Comparison of ENCODE assay signal across 25 cellular contexts in the genomic region with DNA sequence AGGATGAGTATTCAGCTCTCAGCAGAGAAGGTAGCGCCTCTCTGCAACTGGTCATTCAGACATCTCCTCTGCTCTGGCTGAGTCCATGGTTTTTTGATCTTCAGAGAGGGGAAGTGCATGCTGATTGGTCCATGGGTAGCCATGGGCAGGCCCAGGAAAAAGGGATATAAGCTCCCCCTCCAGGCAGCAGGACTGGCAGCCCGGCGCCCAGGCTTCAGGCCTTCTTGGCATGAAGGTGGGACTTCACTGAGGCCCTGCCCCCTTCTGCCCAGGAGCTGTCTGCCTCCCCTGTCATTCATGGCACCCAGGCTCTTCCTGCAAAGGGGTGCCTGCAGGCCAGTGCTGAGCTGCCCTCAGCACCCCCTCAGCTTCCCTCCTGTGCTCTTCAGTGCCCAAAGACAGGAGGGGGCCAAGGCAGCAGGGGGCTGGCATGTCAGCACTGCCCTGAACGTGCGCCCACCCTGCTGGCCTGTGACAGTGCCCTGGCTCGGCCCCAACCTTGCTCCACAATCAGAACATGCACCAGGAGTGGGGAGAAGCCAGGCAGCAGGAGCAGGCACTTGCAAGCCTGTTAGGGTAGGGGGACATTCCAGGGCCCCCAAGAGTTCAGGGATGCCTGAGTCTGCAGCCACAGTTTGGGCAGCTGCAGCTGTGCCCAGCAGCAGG. TPM values are rescaled to one million over a fixed set of nuclear protein-coding genes. Genes with fewer than 3 reads are reported as not detected.
DNase-seq lines count a peak whose midpoint lies in the region; ATAC-seq, FAIRE-seq and TF ChIP-seq lines count a peak whose summit lies in the region.
"Had no signal": no experiment of that assay in that cellular context is flagged by ENCODE, and none has a peak within 500 bp of the region (broad histone marks: within the 10 kb centered on the region; RNA-seq: fewer than 3 reads in every experiment).

No MANE protein-coding gene starts in this region.

- no peaks in the 10 kb centered on the region for H3K9me3 ChIP-seq in endothelial cell of umbilical vein (replicated peaks; ENCODE audit: control insufficient read depth, insufficient read depth, low read length)
- H3K9me3 ChIP-seq: Caco-2 had no signal

- no peaks in the 10 kb centered on the region for H3K36me3 Mint-ChIP-seq in stimulated activated memory B cell treated with anti-CD40 and anti-IgM and Interleukin-4, amounts not matched to agents 10 μg/mL and 1 μg/mL and 100 μg/mL, for 72 hours
- H3K36me3 Mint-ChIP-seq: CD4-positive, CD25-positive, alpha-beta regulatory T cell; CD8-positive, alpha-beta T cell had no signal

- no peak for TF ChIP-seq POLR2A in endothelial cell of umbilical vein (IDR thresholded peaks at IDR 0.05; ENCODE audit: low read depth, low read length)

- CTCF ChIA-PET in endothelial cell of umbilical vein (lab: Charles Lee): interaction anchor here (1.3 to 1.4 kb wide), 2 partner anchors 18 to 78 kb away, joined by 3 read pairs; no protein-coding TSS in a partner anchor

- no peak overlapping the region for H2AFZ ChIP-seq in endothelial cell of umbilical vein (ENCODE audit: low read depth, low read length)
- H2AFZ ChIP-seq: GM23248 had no signal

- no TSS peak for BruUV-seq in endothelial cell of umbilical vein (replicated peaks; lab: Mats Ljungman, UMichigan)

- dilution Hi-C loops in endothelial cell of umbilical vein (cut with MboI; ENCODE audit: extremely low pct_ligation_motif_present, low sequenced_read_pairs): no loop called here

- no peaks in the 10 kb centered on the region for H3K36me3 ChIP-seq in H7 (replicated peaks; ENCODE audit: control insufficient read depth, insufficient read depth, low read length)
- H3K36me3 ChIP-seq in endothelial cell of umbilical vein (ENCODE audit: control insufficient read depth in 2 of 2, extremely low read depth in 1 of 2, insufficient read depth in 2 of 2, low read length in 2 of 2): no peaks in the 10 kb centered on the region
- H3K36me3 ChIP-seq: BLaER1 had no signal

- H3K27me3 Mint-ChIP-seq in stimulated activated memory B cell treated with anti-CD40 and anti-IgM and Interleukin-4, amounts not matched to agents 10 μg/mL and 1 μg/mL and 100 μg/mL, for 72 hours: peaks cover 11% of the 10 kb centered on the region

- no peaks in the 10 kb centered on the region for H4K20me1 ChIP-seq in endothelial cell of umbilical vein (replicated peaks; ENCODE audit: control insufficient read depth, extremely low read depth, insufficient read depth, low read length)
- H4K20me1 ChIP-seq: BLaER1 had no signal

- H3K9me3 Mint-ChIP-seq in stimulated activated memory B cell treated with anti-CD40 and anti-IgM and Interleukin-4, amounts not matched to agents 10 μg/mL and 1 μg/mL and 100 μg/mL, for 72 hours: no peaks in the 10 kb centered on the region
- H3K9me3 Mint-ChIP-seq: CD8-positive, alpha-beta T cell; HFFc6 had no signal

- no peak overlapping the region for H3K4me3 ChIP-seq in H7 (ENCODE audit: insufficient read depth, low read depth, low read length)
- H3K4me3 ChIP-seq in endothelial cell of umbilical vein (replicated peaks in 1 of 3; ENCODE audit: insufficient read depth in 1 of 3, low read depth in 1 of 3, low read length in 3 of 3): no peak overlapping the region
- H3K4me3 ChIP-seq: BLaER1, GM23248 had no signal

- H3K27ac Mint-ChIP-seq in stimulated activated memory B cell treated with anti-CD40 and anti-IgM and Interleukin-4, amounts not matched to agents 10 μg/mL and 1 μg/mL and 100 μg/mL, for 72 hours: no peak overlapping the region
- H3K27ac Mint-ChIP-seq: B cell; CD4-positive, CD25-positive, alpha-beta regulatory T cell; CD8-positive, alpha-beta T cell; HFFc6 had no signal

- H3K4me1 ChIP-seq in endothelial cell of umbilical vein (ENCODE audit: control insufficient read depth, extremely low read depth, insufficient read depth, low read length): peaks cover 25% of the 10 kb centered on the region
- H3K4me1 ChIP-seq: Caco-2 had no signal

- POLR2A ChIA-PET in endothelial cell of umbilical vein (lab: Charles Lee): interaction anchor here (0.8 kb wide), 1 partner anchor 16 kb away, joined by 3 read pairs; no protein-coding TSS in a partner anchor

- H3K9ac ChIP-seq in endothelial cell of umbilical vein (replicated peaks; ENCODE audit: extremely low read depth, insufficient read depth, low read length): no peak overlapping the region
- H3K9ac ChIP-seq: BLaER1, GM23248 had no signal

- DNase-seq in H7 (peak; percentile 15), HT1080 (ENCODE audit: low read depth) (peak; percentile 19), endothelial cell of umbilical vein (ENCODE audit: low read depth, low spot score) (no peak), G401 (ENCODE audit: low spot score) (no peak), globus pallidus (ENCODE audit: low spot score) (no peak), left lobe of liver (ENCODE audit: low spot score) (no peak), NCI-H1694 treated with DMSO at 0.1 percent for 48 hours (lab: John Stamatoyannopoulos, UW) (no peak)
- DNase-seq: Caco-2; CD4-positive, CD25-positive, alpha-beta regulatory T cell; CD8-positive, alpha-beta T cell; DMS 273 treated with DMSO at 0.1 percent for 48 hours; DMS79; EL; GF-D8; GM23248; H9; HFFc6 had no signal

- no peak overlapping the region for H3K4me2 ChIP-seq in endothelial cell of umbilical vein (ENCODE audit: insufficient read depth, low read length)
- H3K4me2 ChIP-seq: BLaER1 had no signal

- intact Hi-C loops in endothelial cell of umbilical vein (cut with micrococcal nuclease): no loop called here

- in situ Hi-C loops in G401 (cut with HindIII; ENCODE audit: low sequenced_read_pairs): no loop called here

- H3K4me1 Mint-ChIP-seq in stimulated activated memory B cell treated with anti-CD40 and anti-IgM and Interleukin-4, amounts not matched to agents 10 μg/mL and 1 μg/mL and 100 μg/mL, for 72 hours: no peaks in the 10 kb centered on the region
- H3K4me1 Mint-ChIP-seq: B cell; CD4-positive, CD25-positive, alpha-beta regulatory T cell; H9 had no signal

- FAIRE-seq in endothelial cell of umbilical vein (lab: Jason Lieb, UNC): no peak
- FAIRE-seq: A204.1, GM12891, H1 had no signal

- peak; percentile 46 for ATAC-seq in stimulated activated memory B cell treated with anti-CD40 and anti-IgM and Interleukin-4, amounts not matched to agents 10 μg/mL and 1 μg/mL and 100 μg/mL, for 72 hours
- no peak for ATAC-seq in left lobe of liver
- ATAC-seq: CD8-positive, alpha-beta T cell had no signal

- H3K27me3 ChIP-seq in H7 (ENCODE audit: control insufficient read depth, insufficient read depth, low read length): no peaks in the 10 kb centered on the region
- H3K27me3 ChIP-seq in endothelial cell of umbilical vein (ENCODE audit: control insufficient read depth in 2 of 2, insufficient read depth in 2 of 2, low read length in 2 of 2): no peaks in the 10 kb centered on the region
- H3K27me3 ChIP-seq: BLaER1 had no signal

- H3K9me1 ChIP-seq in endothelial cell of umbilical vein (replicated peaks; ENCODE audit: control insufficient read depth, extremely low read depth, insufficient read depth, low read length): no peaks in the 10 kb centered on the region

- peak overlapping the region; percentile 100 for H3K27ac ChIP-seq in endothelial cell of umbilical vein (ENCODE audit: insufficient read depth, low read depth, low read length)
- H3K27ac ChIP-seq: BLaER1, C4-2B, GM23248 had no signal

- H3K79me2 ChIP-seq in endothelial cell of umbilical vein (ENCODE audit: control insufficient read depth, insufficient read depth, low read length): no peaks in the 10 kb centered on the region

- no peak for TF ChIP-seq CTCF in endothelial cell of umbilical vein (IDR thresholded peaks at IDR 0.05; ENCODE audit: extremely low read depth in 1 of 2, insufficient read depth in 1 of 2, low read depth in 1 of 2, low read length in 2 of 2)

- no peak overlapping the region for H3K4me3 Mint-ChIP-seq in stimulated activated memory B cell treated with anti-CD40 and anti-IgM and Interleukin-4, amounts not matched to agents 10 μg/mL and 1 μg/mL and 100 μg/mL, for 72 hours
- H3K4me3 Mint-ChIP-seq: B cell; CD4-positive, CD25-positive, alpha-beta regulatory T cell; CD8-positive, alpha-beta T cell; H9; HFFc6 had no signal

TF ChIP-seq in endothelial cell of umbilical vein, 7 proteins besides CTCF, POLR2A, EP300 and RAD21:
- no peak for TF ChIP-seq FOS (IDR thresholded peaks at IDR 0.05; ENCODE audit: borderline replicate concordance, insufficient read depth, low read length)
- no peak for TF ChIP-seq GATA2 (IDR thresholded peaks at IDR 0.05; ENCODE audit: insufficient read depth, insufficient read length, low read depth, low read length)
- no peak for TF ChIP-seq JUN (IDR thresholded peaks at IDR 0.05; ENCODE audit: borderline replicate concordance, insufficient read depth, insufficient read length, low read depth)
- no peak for TF ChIP-seq MYC (IDR thresholded peaks at IDR 0.05; ENCODE audit: low read depth, low read length)
- TF ChIP-seq, protein P1, sequence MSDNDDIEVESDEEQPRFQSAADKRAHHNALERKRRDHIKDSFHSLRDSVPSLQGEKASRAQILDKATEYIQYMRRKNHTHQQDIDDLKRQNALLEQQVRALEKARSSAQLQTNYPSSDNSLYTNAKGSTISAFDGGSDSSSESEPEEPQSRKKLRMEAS (IDR thresholded peaks at IDR 0.05; ENCODE audit: insufficient read depth, insufficient read length): no peak
- no peak for TF ChIP-seq EZH2 (IDR thresholded peaks at IDR 0.05; ENCODE audit: borderline replicate concordance, low read depth, low read length, severe bottlenecking)
- no peak for TF ChIP-seq POLR2AphosphoS5 (IDR thresholded peaks at IDR 0.05; ENCODE audit: insufficient read depth, low read depth, low read length)

RNA-seq across cellular contexts. Expression of gene NR1I2, which starts 13.8 kb away (rescaled TPM):
- 0.87 and 1.6 TPM in 2 replicates for total RNA-seq in H7 (2014; rRNA removed; shearing (Covaris generic))
- total RNA-seq in HT1080 (2014; rRNA removed; shearing (Covaris generic)): 0.03 TPM in 2 replicates
- 0.05 TPM in 1 of 2 replicates, not detected in the other for polyA plus RNA-seq in HT1080 (2015; cell fraction: cytosol; rRNA removed)
- 0.42 TPM in 1 of 2 replicates, not detected in the other for polyA plus RNA-seq in HT1080 (2015; cell fraction: nucleus; rRNA removed)
- total RNA-seq in endothelial cell of umbilical vein: not detected in 2 replicates
- polyA plus RNA-seq in endothelial cell of umbilical vein: 0.03 TPM in 2 replicates
- polyA plus RNA-seq in endothelial cell of umbilical vein (2011; cell fraction: cytosol; rRNA removed): 0.04 TPM in 1 of 2 replicates, not detected in the other
- 0.05 TPM in 1 of 2 replicates, not detected in the other for polyA plus RNA-seq in endothelial cell of umbilical vein (2011; cell fraction: nucleus; rRNA removed)
- polyA plus RNA-seq in endothelial cell of umbilical vein (2012): not detected in 2 replicates
- polyA minus RNA-seq in endothelial cell of umbilical vein: 0.11 TPM in 1 of 2 replicates, not detected in the other
- polyA minus RNA-seq in endothelial cell of umbilical vein (2011; cell fraction: cytosol; rRNA and poly(A)+ RNA removed): not detected
- polyA minus RNA-seq in endothelial cell of umbilical vein (2011; cell fraction: nucleus; rRNA and poly(A)+ RNA removed): not detected in 2 replicates
- total RNA-seq in G401 (2014; rRNA removed; shearing (Covaris generic)): not detected in 2 replicates
- 206 TPM for total RNA-seq in left lobe of liver
- total RNA-seq: Caco-2, GM23248, H9, HFFc6 had no signal
- polyA plus RNA-seq: AG04450 had no signal

Comparison
In these comparisons a context has a peak if more than half of its experiments do, and no peak if none do; other contexts are left out.
1. DNase-seq: peak in H7 (single experiment) and HT1080 (single experiment); none in endothelial cell of umbilical vein (single experiment), G401 (single experiment), globus pallidus (single experiment), left lobe of liver (single experiment) and NCI-H1694 treated with DMSO at 0.1 percent for 48 hours (single experiment).
2. RNA of gene NR1I2, which starts 13.8 kb away (total RNA-seq): 206 TPM in left lobe of liver (single experiment); 0.87 to 1.6 TPM in H7, 0.03 TPM in HT1080, not detected in endothelial cell of umbilical vein and not detected in G401; every median in the first group is over 10 times any median in the second.